Comparison of ENCODE assay signal across 8 cellular contexts in the genomic region with DNA sequence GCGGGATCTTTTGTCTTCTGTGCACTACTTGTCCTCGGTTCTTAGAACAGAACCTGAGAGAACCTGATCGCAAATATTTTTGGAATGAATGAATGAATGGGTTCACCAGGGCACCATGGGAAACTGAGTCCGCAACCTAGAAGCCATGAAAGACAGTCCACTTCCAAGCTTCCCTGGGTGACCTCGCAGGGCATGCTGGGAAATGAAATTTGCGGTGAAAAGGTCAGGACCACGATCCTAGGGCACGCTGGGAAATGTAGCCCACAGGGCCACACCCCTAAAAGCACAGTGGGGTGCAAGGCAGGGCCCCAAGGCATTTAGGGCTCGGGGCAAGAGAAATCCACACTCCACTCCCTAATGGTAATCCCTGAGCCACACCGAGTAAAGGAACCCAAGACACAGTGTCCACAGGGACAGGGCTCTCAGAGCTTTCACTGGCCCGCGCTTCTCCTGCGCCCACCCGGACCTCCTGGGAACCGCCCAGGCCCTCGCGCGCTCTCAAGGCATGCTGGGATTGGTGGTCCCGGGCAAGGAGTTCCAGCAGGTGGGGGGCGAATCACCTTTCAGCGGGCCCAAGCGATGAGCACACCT. TPM values are rescaled to one million over a fixed set of nuclear protein-coding genes. Genes with fewer than 3 reads are reported as not detected.
A peak's percentile ranks its signal among the peaks of the same experiment; 100 is the strongest.
DNase-seq lines count a peak whose midpoint lies in the region; ATAC-seq and TF ChIP-seq lines count a peak whose summit lies in the region.

No MANE protein-coding gene starts in this region.

- no peak for ATAC-seq in GM21825 (IDR thresholded peaks at IDR 0.05; ENCODE audit: unreplicated experiment)

- no peaks in the 10 kb centered on the region for H3K36me3 ChIP-seq in BE2C
- H3K36me3 ChIP-seq in KMS-11 (ENCODE audit: insufficient read depth): no peaks in the 10 kb centered on the region
- no peaks in the 10 kb centered on the region for H3K36me3 ChIP-seq in rectal smooth muscle tissue (ENCODE audit: control insufficient read depth, insufficient read depth, low read length)

- no peak for TF ChIP-seq CTCF in BE2C (IDR thresholded peaks at IDR 0.05; ENCODE audit: low read depth, low read length)
- TF ChIP-seq CTCF in KMS-11 (conservative IDR thresholded peaks at IDR 0.05; ENCODE audit: low read depth, low read length): no peak

- H3K9ac ChIP-seq in KMS-11 (no peak overlapping the region; the same call in 1 of the 2 replicates), rectal smooth muscle tissue (ENCODE audit: low read length) (no peak overlapping the region)

- H3K4me3 ChIP-seq in BE2C (ENCODE audit: low read depth, low read length) (peak overlapping the region; percentile 81), KMS-11 (IDR thresholded peaks at IDR 0.05; ENCODE audit: insufficient read depth, low read depth, low read length) (no peak overlapping the region), rectal smooth muscle tissue (ENCODE audit: low read length) (peak overlapping the region; percentile 83)

- H4K20me1 ChIP-seq in KMS-11 (ENCODE audit: insufficient read depth): no peaks in the 10 kb centered on the region

- peak overlapping the region; percentile 39 for H3K4me2 ChIP-seq in KMS-11

- DNase-seq in BE2C (no peak), amniotic epithelial cell (ENCODE audit: low read depth) (peak; percentile 61), hippocampal formation (lab: John Stamatoyannopoulos, UW) (peak; percentile 27 to 56), Kasumi-1 (lab: John Stamatoyannopoulos, UW) (no peak), NCI-H128 (lab: John Stamatoyannopoulos, UW; ENCODE audit: unreplicated experiment) (no peak)

- H3K27me3 ChIP-seq in BE2C: peaks cover 32% of the 10 kb centered on the region
- H3K27me3 ChIP-seq in KMS-11 (ENCODE audit: insufficient read depth, low read depth): peaks cover 33% of the 10 kb centered on the region
- H3K27me3 ChIP-seq in rectal smooth muscle tissue (ENCODE audit: control insufficient read depth, insufficient read depth, low read length): no peaks in the 10 kb centered on the region

- no peaks in the 10 kb centered on the region for H3K9me3 ChIP-seq in BE2C

- peak overlapping the region; percentile 77 for H2AFZ ChIP-seq in KMS-11 (ENCODE audit: low read depth)

- no peak overlapping the region for H3K27ac ChIP-seq in KMS-11
- H3K27ac ChIP-seq in rectal smooth muscle tissue (ENCODE audit: low read depth, low read length): peak overlapping the region; percentile 55

- H3K79me2 ChIP-seq in KMS-11 (ENCODE audit: insufficient read depth, low read depth): peaks cover 34% of the 10 kb centered on the region

- H3K4me1 ChIP-seq in BE2C (no peaks in the 10 kb centered on the region), KMS-11 (ENCODE audit: low read depth, poor library complexity, severe bottlenecking) (peaks cover 10% of the 10 kb centered on the region), rectal smooth muscle tissue (ENCODE audit: control insufficient read depth, insufficient read depth, low read length) (peaks cover 7% of the 10 kb centered on the region)

RNA-seq across cellular contexts. Expression of a gene that starts 1.1 kb away (rescaled TPM):
- 75.9 TPM for polyA plus RNA-seq in BE2C (2012; ENCODE audit: insufficient read depth, insufficient read length, low read depth)

RNA-seq across cellular contexts. Expression of a gene that starts 30.5 kb away (rescaled TPM):
- polyA plus RNA-seq in BE2C (2012; ENCODE audit: insufficient read depth, insufficient read length, low read depth): 0.94 TPM

RNA-seq across cellular contexts. Expression of a gene that starts 39.0 kb away (rescaled TPM):
- polyA plus RNA-seq in BE2C (2012; ENCODE audit: insufficient read depth, insufficient read length, low read depth): 12.3 TPM

RNA-seq across cellular contexts. Expression of a gene that starts 42.8 kb away (rescaled TPM):
- polyA plus RNA-seq in BE2C (2012; ENCODE audit: insufficient read depth, insufficient read length, low read depth): not detected

RNA-seq across cellular contexts. Expression of a gene that starts 47.9 kb away (rescaled TPM):
- 0.77 TPM for polyA plus RNA-seq in BE2C (2012; ENCODE audit: insufficient read depth, insufficient read length, low read depth)

Comparison
In these comparisons a context has a peak if more than half of its experiments do, and no peak if none do; other contexts are left out.
1. DNase-seq: peak in amniotic epithelial cell (single experiment) and hippocampal formation (2 of 2); none in BE2C (single experiment), Kasumi-1 (0 of 2) and NCI-H128 (single experiment).